In genomic region chr6:75145976-75146375, GRCh38 we compare ENCODE assay signal across 19 cellular contexts. TPM values are rescaled to one million over a fixed set of nuclear protein-coding genes. Genes with fewer than 3 reads are reported as not detected.
"Had no signal": no experiment of that assay in that cellular context is flagged by ENCODE, and none has a peak within 500 bp of the region (broad histone marks: within the 10 kb centered on the region; RNA-seq: fewer than 3 reads in every experiment).

No MANE protein-coding gene starts in this region.

- H3K27me3 ChIP-seq: esophagus muscularis mucosa, spleen, upper lobe of left lung had no signal

- H3K36me3 ChIP-seq: spleen, thoracic aorta, upper lobe of left lung had no signal

- H3K4me3 ChIP-seq: coronary artery, esophagus muscularis mucosa, lung, spleen, thoracic aorta, upper lobe of left lung had no signal

- DNase-seq: activated CD4-positive, alpha-beta memory T cell treated with anti-CD3 and anti-CD28 coated beads for 36 hours; activated CD4-positive, alpha-beta T cell treated with anti-CD3 and anti-CD28 coated beads for 36 hours; activated naive CD4-positive, alpha-beta T cell treated with anti-CD3 and anti-CD28 coated beads, Interleukin-2, amount 50 U/mL, for 16 hours; activated T-cell treated with anti-CD3 and anti-CD28 coated beads, Interleukin-2, amount 50 U/mL, for 4 hours; aorta; left colon; retina; spleen; stimulated activated CD4-positive, alpha-beta T cell treated with anti-CD3 and anti-CD28 coated beads, Interleukin-4, amount 100 ng/mL, for 4 hours; upper lobe of left lung had no signal

- H3K27ac Mint-ChIP-seq: activated CD4-positive, alpha-beta memory T cell treated with anti-CD3 and anti-CD28 coated beads for 36 hours; activated CD4-positive, alpha-beta T cell treated with anti-CD3 and anti-CD28 coated beads for 36 hours; mesothelial cell of epicardium; natural killer cell treated with Interleukin-12 subunit alpha and Interleukin-12 subunit beta and Interleukin-15 and Interleukin-18, amount 100 ng/mL, for 72 hours; stimulated activated memory B cell treated with anti-CD40 and anti-IgM and Interleukin-4, amounts not matched to agents 10 μg/mL and 1 μg/mL and 100 μg/mL, for 72 hours had no signal

- H3K4me3 Mint-ChIP-seq: activated CD4-positive, alpha-beta memory T cell treated with anti-CD3 and anti-CD28 coated beads for 36 hours; activated CD4-positive, alpha-beta T cell treated with anti-CD3 and anti-CD28 coated beads for 36 hours; activated T-cell treated with anti-CD3 and anti-CD28 coated beads, Interleukin-2, amount 50 U/mL, for 4 hours; central memory CD8-positive, alpha-beta T cell; mesothelial cell of epicardium; natural killer cell treated with Interleukin-12 subunit alpha and Interleukin-12 subunit beta and Interleukin-15 and Interleukin-18, amount 100 ng/mL, for 72 hours; stimulated activated memory B cell treated with anti-CD40 and anti-IgM and Interleukin-4, amounts not matched to agents 10 μg/mL and 1 μg/mL and 100 μg/mL, for 72 hours had no signal

- H3K4me1 Mint-ChIP-seq: central memory CD8-positive, alpha-beta T cell; stimulated activated memory B cell treated with anti-CD40 and anti-IgM and Interleukin-4, amounts not matched to agents 10 μg/mL and 1 μg/mL and 100 μg/mL, for 72 hours had no signal

- H3K9me3 ChIP-seq: esophagus muscularis mucosa, spleen, thoracic aorta, upper lobe of left lung had no signal

- H3K36me3 Mint-ChIP-seq: activated CD4-positive, alpha-beta memory T cell treated with anti-CD3 and anti-CD28 coated beads for 36 hours; mesothelial cell of epicardium; natural killer cell treated with Interleukin-12 subunit alpha and Interleukin-12 subunit beta and Interleukin-15 and Interleukin-18, amount 100 ng/mL, for 72 hours; stimulated activated memory B cell treated with anti-CD40 and anti-IgM and Interleukin-4, amounts not matched to agents 10 μg/mL and 1 μg/mL and 100 μg/mL, for 72 hours had no signal

- H3K4me1 ChIP-seq: spleen, upper lobe of left lung had no signal

- ATAC-seq: activated CD4-positive, alpha-beta T cell treated with anti-CD3 and anti-CD28 coated beads for 36 hours; activated T-cell treated with anti-CD3 and anti-CD28 coated beads, Interleukin-2, amount 50 U/mL, for 4 hours; left colon; natural killer cell treated with Interleukin-12 subunit alpha and Interleukin-12 subunit beta and Interleukin-15 and Interleukin-18, amount 100 ng/mL, for 72 hours; stimulated activated memory B cell treated with anti-CD40 and anti-IgM and Interleukin-4, amounts not matched to agents 10 μg/mL and 1 μg/mL and 100 μg/mL, for 72 hours had no signal

- H3K27ac ChIP-seq: coronary artery, esophagus muscularis mucosa, spleen, thoracic aorta, upper lobe of left lung had no signal

- H3K9me3 Mint-ChIP-seq: activated CD4-positive, alpha-beta memory T cell treated with anti-CD3 and anti-CD28 coated beads for 36 hours; activated T-cell treated with anti-CD3 and anti-CD28 coated beads, Interleukin-2, amount 50 U/mL, for 4 hours; central memory CD8-positive, alpha-beta T cell; mesothelial cell of epicardium had no signal

RNA-seq across cellular contexts. Expression of gene COL12A1, which starts 59.9 kb away (rescaled TPM):
- total RNA-seq: activated CD4-positive, alpha-beta memory T cell treated with anti-CD3 and anti-CD28 coated beads for 36 hours; natural killer cell treated with Interleukin-12 subunit alpha and Interleukin-12 subunit beta and Interleukin-15 and Interleukin-18, amount 100 ng/mL, for 72 hours; T-helper 2 cell treated with Interferon-gamma antibody and Interleukin-4, amounts not matched to agents 100 ng/mL and 5 ng/mL, for 36 hours had no signal
